13 cellular contexts compared by ENCODE assay signal in genomic region chr18:6752200-6752873, GRCh38. TPM values are rescaled to one million over a fixed set of nuclear protein-coding genes. Genes with fewer than 3 reads are reported as not detected.
DNase-seq lines count a peak whose midpoint lies in the region; ATAC-seq and TF ChIP-seq lines count a peak whose summit lies in the region.
"Had no signal": no experiment of that assay in that cellular context is flagged by ENCODE, and none has a peak within 500 bp of the region (broad histone marks: within the 10 kb centered on the region; RNA-seq: fewer than 3 reads in every experiment).

No MANE protein-coding gene starts in this region.

- no CpG with 5 or more reads among the region's 7 CpGs for WGBS in iPS DF 6.9 (ENCODE audit: insufficient coverage, insufficient read length)

- H3K4me1 ChIP-seq in iPS DF 6.9 (ENCODE audit: control insufficient read depth, insufficient read depth, low read length) (peaks cover 2% of the 10 kb centered on the region; the same call in 1 of the 2 replicates), gastrocnemius medialis (peaks cover 0 to 31% of the 10 kb centered on the region in 2 donors)

- ATAC-seq in gastrocnemius medialis, result peak in 1 of 2 donors; percentile 8
- ATAC-seq: naive thymus-derived CD4-positive, alpha-beta T cell had no signal

- H3K4me3 ChIP-seq in iPS DF 6.9 (ENCODE audit: low read length) (no peak overlapping the region), gastrocnemius medialis (peak overlapping the region in 1 of 4 donors; percentile 43)

- H3K27me3 ChIP-seq in iPS DF 6.9 (ENCODE audit: control insufficient read depth, insufficient read depth, low read length), result no peaks in the 10 kb centered on the region
- no peaks in the 10 kb centered on the region for H3K27me3 ChIP-seq in gastrocnemius medialis

- intact Hi-C loops in gastrocnemius medialis (cut with DNase I; ENCODE audit: low total_unique reads) (no loop called here), posterior cingulate gyrus (cut with DNase I) (no loop called here)

- no peak for TF ChIP-seq POLR2A in gastrocnemius medialis (IDR thresholded peaks at IDR 0.05)

- in situ Hi-C loops in gastrocnemius medialis (cut with MboI; ENCODE audit: low sequenced_read_pairs in 4 of 4), result no loop called here
- in situ Hi-C loops in G401 (cut with HindIII; ENCODE audit: low sequenced_read_pairs), result no loop called here

- H3K27ac ChIP-seq in iPS DF 6.9 (ENCODE audit: low read length), result no peak overlapping the region
- H3K27ac ChIP-seq in gastrocnemius medialis, result peak overlapping the region; percentile 5 to 85 (median 48)

- H3K36me3 ChIP-seq in iPS DF 6.9 (ENCODE audit: control insufficient read depth, insufficient read depth, low read length), result no peaks in the 10 kb centered on the region
- H3K36me3 ChIP-seq in gastrocnemius medialis, result no peaks in the 10 kb centered on the region

- no peaks in the 10 kb centered on the region for H3K9me3 ChIP-seq in iPS DF 6.9 (ENCODE audit: control insufficient read depth, insufficient read depth, low read length)
- H3K9me3 ChIP-seq in gastrocnemius medialis, result no peaks in the 10 kb centered on the region

- peak; percentile 51 for DNase-seq in EL
- peak; percentile 87 for DNase-seq in astrocyte of the hippocampus (ENCODE audit: low read depth, low spot score)
- DNase-seq in iPS DF 6.9 (ENCODE audit: low read depth, low spot score), result peak; percentile 91
- DNase-seq in gastrocnemius medialis, result no peak
- no peak for DNase-seq in G401 (ENCODE audit: low spot score)
- DNase-seq in posterior cingulate gyrus, result no peak
- no peak for DNase-seq in AML-193 (lab: John Stamatoyannopoulos, UW)
- DNase-seq in NCI-H510A (lab: John Stamatoyannopoulos, UW), result no peak
- DNase-seq: activated B cell treated with CpG ODN at 0.5 μM for 24 hours; activated naive CD4-positive, alpha-beta T cell; CD8-positive, alpha-beta memory T cell; naive thymus-derived CD4-positive, alpha-beta T cell; NCI-H1436 had no signal

- no peak for TF ChIP-seq CTCF in gastrocnemius medialis (IDR thresholded peaks at IDR 0.05 in 4 of 5, conservative IDR thresholded peaks at IDR 0.05 in 1 of 5)

RNA-seq across cellular contexts. Expression of gene ARHGAP28, which starts 22.8 kb away (rescaled TPM):
- total RNA-seq in gastrocnemius medialis, result 10 to 100 TPM in 1 of 4 donors, 1 to 10 TPM in 3; 4.6 to 17.9 (median 6.2) TPM
- 0.61 and 1.0 TPM in 2 replicates for total RNA-seq in G401 (2014; rRNA removed; shearing (Covaris generic))
- total RNA-seq: activated B cell treated with CpG ODN at 0.5 μM for 24 hours; CD8-positive, alpha-beta memory T cell; naive thymus-derived CD4-positive, alpha-beta T cell had no signal

Comparison
In these comparisons a context has a peak if more than half of its experiments do, and no peak if none do; other contexts are left out.
1. DNase-seq: peak in EL (single experiment), astrocyte of the hippocampus (single experiment) and iPS DF 6.9 (single experiment); none in gastrocnemius medialis (0 of 2), G401 (single experiment), posterior cingulate gyrus (0 of 10), AML-193 (0 of 2) and NCI-H510A (single experiment).